In the genomic region with DNA sequence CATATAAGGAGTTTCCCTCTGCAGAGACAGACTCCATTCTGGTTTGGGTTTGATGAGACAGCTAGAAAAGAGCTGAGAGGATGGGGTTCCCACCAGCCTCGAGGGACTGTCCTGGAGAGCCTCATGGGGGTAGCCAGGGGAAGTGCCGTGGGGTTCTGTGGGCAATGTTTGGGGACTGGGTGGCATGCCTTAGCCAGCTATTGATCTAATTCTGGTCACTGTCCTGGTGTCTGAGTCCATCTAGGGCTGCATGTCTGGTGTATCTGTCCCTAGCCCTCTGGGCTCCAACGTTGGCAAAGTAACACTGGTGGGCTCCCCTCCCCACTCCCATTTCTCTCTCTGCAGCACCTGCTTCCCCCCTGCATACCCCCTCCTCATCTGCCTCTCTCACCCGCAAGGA, we compare ENCODE assay signal across 2 cellular contexts.
TF ChIP-seq lines count a peak whose summit lies in the region.

No MANE protein-coding gene starts in this region.

TF ChIP-seq in HepG2, 621 proteins besides CTCF, POLR2A, EP300 and RAD21:
- TF ChIP-seq, protein P1, sequence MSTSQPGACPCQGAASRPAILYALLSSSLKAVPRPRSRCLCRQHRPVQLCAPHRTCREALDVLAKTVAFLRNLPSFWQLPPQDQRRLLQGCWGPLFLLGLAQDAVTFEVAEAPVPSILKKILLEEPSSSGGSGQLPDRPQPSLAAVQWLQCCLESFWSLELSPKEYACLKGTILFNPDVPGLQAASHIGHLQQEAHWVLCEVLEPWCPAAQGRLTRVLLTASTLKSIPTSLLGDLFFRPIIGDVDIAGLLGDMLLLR (CRISPR knock-in tag; IDR thresholded peaks at IDR 0.05) = no peak
- TF ChIP-seq MAFG (CRISPR knock-in tag; IDR thresholded peaks at IDR 0.05) (no peak), KLF12 (CRISPR knock-in tag; IDR thresholded peaks at IDR 0.05; ENCODE audit: borderline replicate concordance) (no peak), PHB2 (IDR thresholded peaks at IDR 0.05; ENCODE audit: partially characterized antibody) (no peak), ZIK1 (CRISPR knock-in tag; IDR thresholded peaks at IDR 0.05; ENCODE audit: borderline replicate concordance, low read depth) (no peak), MTF1 (CRISPR knock-in tag; IDR thresholded peaks at IDR 0.05) (no peak), SAFB2 (CRISPR knock-in tag; IDR thresholded peaks at IDR 0.05; ENCODE audit: borderline replicate concordance, low read depth) (no peak)
- TF ChIP-seq, protein P2, sequence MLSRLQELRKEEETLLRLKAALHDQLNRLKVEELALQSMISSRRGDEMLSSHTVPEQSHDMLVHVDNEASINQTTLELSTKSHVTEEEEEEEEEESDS (CRISPR knock-in tag; IDR thresholded peaks at IDR 0.05; ENCODE audit: borderline replicate concordance) = no peak
- TF ChIP-seq, protein P3, sequence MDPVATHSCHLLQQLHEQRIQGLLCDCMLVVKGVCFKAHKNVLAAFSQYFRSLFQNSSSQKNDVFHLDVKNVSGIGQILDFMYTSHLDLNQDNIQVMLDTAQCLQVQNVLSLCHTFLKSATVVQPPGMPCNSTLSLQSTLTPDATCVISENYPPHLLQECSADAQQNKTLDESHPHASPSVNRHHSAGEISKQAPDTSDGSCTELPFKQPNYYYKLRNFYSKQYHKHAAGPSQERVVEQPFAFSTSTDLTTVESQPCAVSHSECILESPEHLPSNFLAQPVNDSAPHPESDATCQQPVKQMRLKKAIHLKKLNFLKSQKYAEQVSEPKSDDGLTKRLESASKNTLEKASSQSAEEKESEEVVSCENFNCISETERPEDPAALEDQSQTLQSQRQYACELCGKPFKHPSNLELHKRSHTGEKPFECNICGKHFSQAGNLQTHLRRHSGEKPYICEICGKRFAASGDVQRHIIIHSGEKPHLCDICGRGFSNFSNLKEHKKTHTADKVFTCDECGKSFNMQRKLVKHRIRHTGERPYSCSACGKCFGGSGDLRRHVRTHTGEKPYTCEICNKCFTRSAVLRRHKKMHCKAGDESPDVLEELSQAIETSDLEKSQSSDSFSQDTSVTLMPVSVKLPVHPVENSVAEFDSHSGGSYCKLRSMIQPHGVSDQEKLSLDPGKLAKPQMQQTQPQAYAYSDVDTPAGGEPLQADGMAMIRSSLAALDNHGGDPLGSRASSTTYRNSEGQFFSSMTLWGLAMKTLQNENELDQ (CRISPR knock-in tag; IDR thresholded peaks at IDR 0.05; ENCODE audit: borderline replicate concordance) = no peak

TF ChIP-seq in WTC11, 78 proteins besides CTCF, POLR2A, EP300 and RAD21 (continued from another document):
- TF ChIP-seq, protein P4, sequence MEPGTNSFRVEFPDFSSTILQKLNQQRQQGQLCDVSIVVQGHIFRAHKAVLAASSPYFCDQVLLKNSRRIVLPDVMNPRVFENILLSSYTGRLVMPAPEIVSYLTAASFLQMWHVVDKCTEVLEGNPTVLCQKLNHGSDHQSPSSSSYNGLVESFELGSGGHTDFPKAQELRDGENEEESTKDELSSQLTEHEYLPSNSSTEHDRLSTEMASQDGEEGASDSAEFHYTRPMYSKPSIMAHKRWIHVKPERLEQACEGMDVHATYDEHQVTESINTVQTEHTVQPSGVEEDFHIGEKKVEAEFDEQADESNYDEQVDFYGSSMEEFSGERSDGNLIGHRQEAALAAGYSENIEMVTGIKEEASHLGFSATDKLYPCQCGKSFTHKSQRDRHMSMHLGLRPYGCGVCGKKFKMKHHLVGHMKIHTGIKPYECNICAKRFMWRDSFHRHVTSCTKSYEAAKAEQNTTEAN (CRISPR knock-in tag; IDR thresholded peaks at IDR 0.05) = no peak
- TF ChIP-seq IRF2 (CRISPR knock-in tag; IDR thresholded peaks at IDR 0.05; ENCODE audit: borderline replicate concordance, low read depth) (no peak), ZBTB21 (CRISPR knock-in tag; IDR thresholded peaks at IDR 0.05; ENCODE audit: borderline replicate concordance) (no peak), CREB1 (CRISPR knock-in tag; IDR thresholded peaks at IDR 0.05) (no peak), RORB (CRISPR knock-in tag; IDR thresholded peaks at IDR 0.05) (no peak), GABPB1 (CRISPR knock-in tag; IDR thresholded peaks at IDR 0.05) (no peak), SOX15 (CRISPR knock-in tag; IDR thresholded peaks at IDR 0.05) (no peak)
- TF ChIP-seq, protein P5, sequence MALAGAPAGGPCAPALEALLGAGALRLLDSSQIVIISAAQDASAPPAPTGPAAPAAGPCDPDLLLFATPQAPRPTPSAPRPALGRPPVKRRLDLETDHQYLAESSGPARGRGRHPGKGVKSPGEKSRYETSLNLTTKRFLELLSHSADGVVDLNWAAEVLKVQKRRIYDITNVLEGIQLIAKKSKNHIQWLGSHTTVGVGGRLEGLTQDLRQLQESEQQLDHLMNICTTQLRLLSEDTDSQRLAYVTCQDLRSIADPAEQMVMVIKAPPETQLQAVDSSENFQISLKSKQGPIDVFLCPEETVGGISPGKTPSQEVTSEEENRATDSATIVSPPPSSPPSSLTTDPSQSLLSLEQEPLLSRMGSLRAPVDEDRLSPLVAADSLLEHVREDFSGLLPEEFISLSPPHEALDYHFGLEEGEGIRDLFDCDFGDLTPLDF (CRISPR knock-in tag; IDR thresholded peaks at IDR 0.05) = no peak
- TF ChIP-seq, protein P6, sequence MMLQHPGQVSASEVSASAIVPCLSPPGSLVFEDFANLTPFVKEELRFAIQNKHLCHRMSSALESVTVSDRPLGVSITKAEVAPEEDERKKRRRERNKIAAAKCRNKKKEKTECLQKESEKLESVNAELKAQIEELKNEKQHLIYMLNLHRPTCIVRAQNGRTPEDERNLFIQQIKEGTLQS (CRISPR knock-in tag; conservative IDR thresholded peaks at IDR 0.05) = no peak
